ENCODE assay signal across 18 cellular contexts in genomic region chr2:99827296-99827999, GRCh38.
DNase-seq lines count a peak whose midpoint lies in the region; ATAC-seq, FAIRE-seq and TF ChIP-seq lines count a peak whose summit lies in the region.
"Had no signal": no experiment of that assay in that cellular context is flagged by ENCODE, and none has a peak within 500 bp of the region (broad histone marks: within the 10 kb centered on the region; RNA-seq: fewer than 3 reads in every experiment).

No MANE protein-coding gene starts in this region.

- DNase-seq in activated CD4-positive, alpha-beta T cell treated with anti-CD3 and anti-CD28 coated beads, Interleukin-2, amount 10 ng/mL, durations not matched to agents 7 days and 5 days: peak; percentile 60
- DNase-seq in activated CD4-positive, alpha-beta T cell treated with anti-CD3 and anti-CD28 coated beads, Interleukin-2, amount 50 U/mL, for 48 hours: no peak
- DNase-seq in NAMALWA (ENCODE audit: low spot score) (peak; percentile 50), sciatic nerve (ENCODE audit: low spot score) (no peak), HTR-8/SVneo (ENCODE audit: insufficient read length, low spot score) (no peak)
- DNase-seq in activated CD8-positive, alpha-beta T cell treated with anti-CD3 and anti-CD28 coated beads for 36 hours: no peak
- DNase-seq in activated T-cell treated with anti-CD3 and anti-CD28 coated beads, Interleukin-2, amount 50 U/mL, for 1 hour: no peak
- DNase-seq: 8988T, COR-L47, dermis blood vessel endothelial cell, H7, NCI-H1048, NCI-H345, T-helper 17 cell had no signal

- H3K27me3 Mint-ChIP-seq in activated CD4-positive, alpha-beta T cell treated with anti-CD3 and anti-CD28 coated beads, Interleukin-2, amount 10 ng/mL, durations not matched to agents 7 days and 5 days: no peaks in the 10 kb centered on the region
- no peaks in the 10 kb centered on the region for H3K27me3 Mint-ChIP-seq in activated CD8-positive, alpha-beta T cell treated with anti-CD3 and anti-CD28 coated beads for 36 hours

- CTCF ChIA-PET in activated CD4-positive, alpha-beta T cell treated with anti-CD3 and anti-CD28 coated beads, Interleukin-2, amount 10 ng/mL, durations not matched to agents 7 days and 5 days (lab: Charles Lee): no interaction called here
- CTCF ChIA-PET in activated CD8-positive, alpha-beta T cell treated with anti-CD3 and anti-CD28 coated beads for 36 hours (lab: Charles Lee): no interaction called here

- FAIRE-seq in HTR-8/SVneo (lab: Jason Lieb, UNC): no peak
- FAIRE-seq: RCC 7860 had no signal

- H3K9me3 Mint-ChIP-seq in activated CD4-positive, alpha-beta T cell treated with anti-CD3 and anti-CD28 coated beads, Interleukin-2, amount 10 ng/mL, durations not matched to agents 7 days and 5 days: peaks cover 4% of the 10 kb centered on the region
- no peaks in the 10 kb centered on the region for H3K9me3 Mint-ChIP-seq in activated CD8-positive, alpha-beta T cell treated with anti-CD3 and anti-CD28 coated beads for 36 hours
- H3K9me3 Mint-ChIP-seq: activated T-helper 17 cell treated with anti-CD3 and anti-CD28 coated beads, Interleukin-2, amount 50 U/mL, for 72 hours had no signal

- peaks cover 22% of the 10 kb centered on the region for H3K36me3 Mint-ChIP-seq in activated CD4-positive, alpha-beta T cell treated with anti-CD3 and anti-CD28 coated beads, Interleukin-2, amount 10 ng/mL, durations not matched to agents 7 days and 5 days (ENCODE audit: low read depth)
- no peaks in the 10 kb centered on the region for H3K36me3 Mint-ChIP-seq in activated CD8-positive, alpha-beta T cell treated with anti-CD3 and anti-CD28 coated beads for 36 hours (ENCODE audit: low read depth)

- H3K27ac Mint-ChIP-seq in activated CD4-positive, alpha-beta T cell treated with anti-CD3 and anti-CD28 coated beads, Interleukin-2, amount 10 ng/mL, durations not matched to agents 7 days and 5 days: peak overlapping the region; percentile 90
- H3K27ac Mint-ChIP-seq in activated CD8-positive, alpha-beta T cell treated with anti-CD3 and anti-CD28 coated beads for 36 hours: peak overlapping the region; percentile 14
- H3K27ac Mint-ChIP-seq: neural progenitor cell, T-helper 17 cell had no signal

- POLR2A ChIA-PET in activated CD4-positive, alpha-beta T cell treated with anti-CD3 and anti-CD28 coated beads, Interleukin-2, amount 10 ng/mL, durations not matched to agents 7 days and 5 days (lab: Charles Lee): no interaction called here
- POLR2A ChIA-PET in activated CD8-positive, alpha-beta T cell treated with anti-CD3 and anti-CD28 coated beads for 36 hours (lab: Charles Lee): no interaction called here

- peaks cover 24% of the 10 kb centered on the region for H3K4me1 Mint-ChIP-seq in activated CD4-positive, alpha-beta T cell treated with anti-CD3 and anti-CD28 coated beads, Interleukin-2, amount 10 ng/mL, durations not matched to agents 7 days and 5 days
- H3K4me1 Mint-ChIP-seq in activated CD8-positive, alpha-beta T cell treated with anti-CD3 and anti-CD28 coated beads for 36 hours (ENCODE audit: low read depth): peaks cover 7% of the 10 kb centered on the region
- H3K4me1 Mint-ChIP-seq: activated T-helper 17 cell treated with anti-CD3 and anti-CD28 coated beads, Interleukin-2, amount 50 U/mL, for 72 hours had no signal

- intact Hi-C loops in activated CD8-positive, alpha-beta T cell treated with anti-CD3 and anti-CD28 coated beads for 36 hours (cut with micrococcal nuclease): no loop called here
- intact Hi-C loops in sciatic nerve (cut with DNase I): no loop called here

- no peak for TF ChIP-seq CTCF in activated CD8-positive, alpha-beta T cell treated with anti-CD3 and anti-CD28 coated beads for 36 hours (IDR thresholded peaks at IDR 0.05)

- no peak for ATAC-seq in activated CD8-positive, alpha-beta T cell treated with anti-CD3 and anti-CD28 coated beads for 36 hours
- ATAC-seq in sciatic nerve (peak; percentile 17), GM19467 (IDR thresholded peaks at IDR 0.05; ENCODE audit: unreplicated experiment) (no peak)
- ATAC-seq: activated T-helper 17 cell treated with anti-CD3 and anti-CD28 coated beads, Interleukin-2, amount 50 U/mL, for 72 hours; T-helper 17 cell had no signal

- H3K4me3 Mint-ChIP-seq in activated CD4-positive, alpha-beta T cell treated with anti-CD3 and anti-CD28 coated beads, Interleukin-2, amount 10 ng/mL, durations not matched to agents 7 days and 5 days: no peak overlapping the region
- no peak overlapping the region for H3K4me3 Mint-ChIP-seq in activated CD8-positive, alpha-beta T cell treated with anti-CD3 and anti-CD28 coated beads for 36 hours
- H3K4me3 Mint-ChIP-seq: activated T-helper 17 cell treated with anti-CD3 and anti-CD28 coated beads, Interleukin-2, amount 50 U/mL, for 72 hours; neural progenitor cell; T-helper 17 cell had no signal

Comparison
In these comparisons a context has a peak if more than half of its experiments do, and no peak if none do; other contexts are left out.
1. DNase-seq: peak in activated CD4-positive, alpha-beta T cell treated with anti-CD3 and anti-CD28 coated beads, Interleukin-2, amount 10 ng/mL, durations not matched to agents 7 days and 5 days (single experiment) and NAMALWA (single experiment); none in activated CD4-positive, alpha-beta T cell treated with anti-CD3 and anti-CD28 coated beads, Interleukin-2, amount 50 U/mL, for 48 hours (0 of 2), activated CD8-positive, alpha-beta T cell treated with anti-CD3 and anti-CD28 coated beads for 36 hours (single experiment), sciatic nerve (single experiment), HTR-8/SVneo (single experiment) and activated T-cell treated with anti-CD3 and anti-CD28 coated beads, Interleukin-2, amount 50 U/mL, for 1 hour (single experiment).